Comparison of ENCODE assay signal across 8 cellular contexts in the genomic region with DNA sequence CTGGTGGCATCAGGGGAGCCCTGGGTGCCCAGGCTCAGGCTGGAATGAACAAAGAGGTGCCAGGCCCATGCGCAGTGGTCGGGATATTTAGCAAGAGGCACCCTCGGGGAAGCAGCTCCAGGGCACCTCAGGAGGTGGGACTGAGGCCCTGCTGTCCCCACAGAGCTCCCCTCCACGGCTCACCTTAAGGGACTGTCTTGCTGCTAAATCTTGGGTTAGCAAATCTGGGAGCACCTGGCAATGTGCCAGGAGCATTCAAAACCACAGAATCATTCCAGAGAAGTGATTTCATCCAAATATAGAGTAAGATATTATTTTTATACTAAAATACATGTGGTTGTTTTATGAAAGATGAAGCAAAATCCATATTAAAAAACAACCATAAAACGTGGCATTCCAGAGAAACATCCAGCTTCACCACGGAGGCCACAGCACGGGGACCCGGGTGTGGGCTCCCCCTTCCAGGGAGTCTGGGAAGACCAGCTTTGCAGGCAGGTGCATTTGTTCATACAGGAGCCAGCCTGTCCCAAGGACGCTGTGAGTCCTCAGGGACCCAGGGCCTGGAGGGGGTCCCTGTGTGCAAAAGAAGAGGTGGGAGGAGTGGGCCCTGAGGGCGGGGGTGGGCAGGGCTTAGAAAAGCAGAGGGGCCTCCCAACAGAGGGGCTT. TPM values are rescaled to one million over a fixed set of nuclear protein-coding genes. Genes with fewer than 3 reads are reported as not detected.
A peak's percentile ranks its signal among the peaks of the same experiment; 100 is the strongest.
DNase-seq lines count a peak whose midpoint lies in the region; ATAC-seq, FAIRE-seq and TF ChIP-seq lines count a peak whose summit lies in the region.

No MANE protein-coding gene starts in this region.

- H3K27ac Mint-ChIP-seq in Calu3 (ENCODE audit: unreplicated experiment): peak overlapping the region; percentile 79
- H3K27ac Mint-ChIP-seq in stimulated activated naive CD8-positive, alpha-beta T cell treated with anti-CD3 and anti-CD28 coated beads, Interleukin-15, amount 100 ng/mL, for 72 hours: no peak overlapping the region

- no peaks in the 10 kb centered on the region for H3K9me3 Mint-ChIP-seq in Calu3 (ENCODE audit: low read depth, unreplicated experiment)
- H3K9me3 Mint-ChIP-seq in stimulated activated naive CD8-positive, alpha-beta T cell treated with anti-CD3 and anti-CD28 coated beads, Interleukin-15, amount 100 ng/mL, for 72 hours: no peaks in the 10 kb centered on the region

- DNase-seq in Calu3: peak; percentile 71
- DNase-seq in RWPE2 (ENCODE audit: low spot score): no peak
- DNase-seq in fibroblast of pulmonary artery (ENCODE audit: low read depth): peak; percentile 73
- DNase-seq in pancreas: peak in 2 of 6 donors; percentile 38 to 58
- DNase-seq in GM13977 (ENCODE audit: low spot score): no peak
- DNase-seq in small intestine: no peak
- no peak for DNase-seq in KG1 (lab: John Stamatoyannopoulos, UW)
- no peak for DNase-seq in stimulated activated naive CD8-positive, alpha-beta T cell treated with anti-CD3 and anti-CD28 coated beads, Interleukin-15, amount 100 ng/mL, for 72 hours

- H3K27me3 ChIP-seq in RWPE2 (ENCODE audit: insufficient read depth, poor library complexity, severe bottlenecking): no peaks in the 10 kb centered on the region
- no peaks in the 10 kb centered on the region for H3K27me3 ChIP-seq in pancreas
- no peaks in the 10 kb centered on the region for H3K27me3 ChIP-seq in small intestine (ENCODE audit: control insufficient read depth in 2 of 2, insufficient read depth in 2 of 2, low read length in 2 of 2)

- peaks cover 30% of the 10 kb centered on the region for H3K36me3 Mint-ChIP-seq in Calu3 (ENCODE audit: insufficient read depth, unreplicated experiment)

- CTCF ChIA-PET in Calu3 (lab: Charles Lee): interaction anchor here (0.6 to 3.4 kb wide), 26 partner anchors 9 to 645 kb away, joined by 3 to 50 read pairs (median 4); a partner anchor contains a TSS

- no peaks in the 10 kb centered on the region for H3K9me3 ChIP-seq in RWPE2 (ENCODE audit: severe bottlenecking)
- no peaks in the 10 kb centered on the region for H3K9me3 ChIP-seq in pancreas
- no peaks in the 10 kb centered on the region for H3K9me3 ChIP-seq in small intestine (ENCODE audit: control insufficient read depth, low read depth)

- no peaks in the 10 kb centered on the region for H3K27me3 Mint-ChIP-seq in Calu3 (ENCODE audit: unreplicated experiment)
- no peaks in the 10 kb centered on the region for H3K27me3 Mint-ChIP-seq in stimulated activated naive CD8-positive, alpha-beta T cell treated with anti-CD3 and anti-CD28 coated beads, Interleukin-15, amount 100 ng/mL, for 72 hours

- no peak for FAIRE-seq in pancreas (lab: Jason Lieb, UNC)
- no peak for FAIRE-seq in small intestine (lab: Jason Lieb, UNC)

- no peak for TF ChIP-seq CTCF in Calu3 (IDR thresholded peaks at IDR 0.05; ENCODE audit: unreplicated experiment)
- TF ChIP-seq CTCF in RWPE2 (IDR thresholded peaks at IDR 0.05; ENCODE audit: poor library complexity, severe bottlenecking): no peak
- no peak for TF ChIP-seq CTCF in fibroblast of pulmonary artery (IDR thresholded peaks at IDR 0.05; ENCODE audit: low read length, missing control alignments)
- no peak for TF ChIP-seq CTCF in pancreas (IDR thresholded peaks at IDR 0.05)
- no peak for TF ChIP-seq CTCF in GM13977 (IDR thresholded peaks at IDR 0.05; ENCODE audit: extremely low read depth, insufficient read depth, missing control alignments)

- intact Hi-C loops in Calu3 (cut with micrococcal nuclease; ENCODE audit: unreplicated experiment): loop anchor here (1.0 to 5.0 kb wide), 7 partner anchors 20 to 238 kb away; no protein-coding TSS in a partner anchor
- intact Hi-C loops in pancreas (cut with DNase I): no loop called here

- peak overlapping the region; percentile 38 for H3K27ac ChIP-seq in RWPE2 (ENCODE audit: poor library complexity, severe bottlenecking)
- peak overlapping the region; percentile 57 to 85 (median 74) for H3K27ac ChIP-seq in pancreas
- peak overlapping the region in 1 of 2 donors; percentile 69 for H3K27ac ChIP-seq in small intestine (ENCODE audit: low read depth in 1 of 2, low read length in 1 of 2)

- peaks cover 29% of the 10 kb centered on the region for H3K4me1 Mint-ChIP-seq in Calu3 (ENCODE audit: low read depth, unreplicated experiment)
- H3K4me1 Mint-ChIP-seq in stimulated activated naive CD8-positive, alpha-beta T cell treated with anti-CD3 and anti-CD28 coated beads, Interleukin-15, amount 100 ng/mL, for 72 hours: peaks cover 15% of the 10 kb centered on the region

- in situ Hi-C loops in GM13977 (cut with MboI; ENCODE audit: low pct_unique_long_range_greater_than_20kb, low sequenced_read_pairs, unreplicated experiment): loop anchor here (10.0 to 25.0 kb wide), 2 partner anchors 100 to 497 kb away; no protein-coding TSS in a partner anchor

- ATAC-seq in RWPE2 (ENCODE audit: low read depth) (peak; percentile 40), pancreas (peak in 3 of 4 donors; percentile 5 to 18 (median 17))
- no peak for ATAC-seq in stimulated activated naive CD8-positive, alpha-beta T cell treated with anti-CD3 and anti-CD28 coated beads, Interleukin-15, amount 100 ng/mL, for 72 hours

- H3K36me3 ChIP-seq in RWPE2 (ENCODE audit: low read depth) (no peaks in the 10 kb centered on the region), pancreas (peaks cover 0 to 6% (median 0%) of the 10 kb centered on the region in 3 donors), small intestine (ENCODE audit: control insufficient read depth in 2 of 2, insufficient read depth in 2 of 2, low read length in 2 of 2) (peaks cover 6 to 7% of the 10 kb centered on the region in 2 donors)

- H3K4me3 ChIP-seq in RWPE2 (ENCODE audit: severe bottlenecking) (no peak overlapping the region), fibroblast of pulmonary artery (replicated peaks; ENCODE audit: low read depth, low read length) (no peak overlapping the region), pancreas (no peak overlapping the region), small intestine (ENCODE audit: low read depth in 1 of 2, low read length in 2 of 2) (no peak overlapping the region)

- peak overlapping the region; percentile 29 for H3K4me3 Mint-ChIP-seq in Calu3 (ENCODE audit: low read depth, unreplicated experiment)
- H3K4me3 Mint-ChIP-seq in stimulated activated naive CD8-positive, alpha-beta T cell treated with anti-CD3 and anti-CD28 coated beads, Interleukin-15, amount 100 ng/mL, for 72 hours: no peak overlapping the region

- BruUV-seq in Calu3 (replicated peaks; lab: Mats Ljungman, UMichigan): no TSS peak

- WGBS in pancreas, 2 donors: 60 to 68% methylated on average over 10 of the region's 10 CpGs
- WGBS in small intestine, 3 donors: 61 to 69% (median 69%) methylated on average over 10 of the region's 10 CpGs

- H3K4me1 ChIP-seq in RWPE2 (ENCODE audit: insufficient read depth, poor library complexity, severe bottlenecking): peaks cover 25% of the 10 kb centered on the region
- H3K4me1 ChIP-seq in pancreas: peaks cover 0 to 16% (median 0%) of the 10 kb centered on the region in 3 donors
- H3K4me1 ChIP-seq in small intestine (ENCODE audit: control insufficient read depth in 2 of 2, insufficient read depth in 1 of 2, low read depth in 1 of 2, low read length in 1 of 2): peaks cover 0 to 5% of the 10 kb centered on the region in 2 donors

RNA-seq across cellular contexts. Expression of a gene that starts 16.3 kb away (rescaled TPM):
- total RNA-seq in Calu3 (2022) (26.4 and 28.5 TPM in 2 replicates), pancreas (10 to 100 TPM in 5 of 6 donors, 1 to 10 TPM in 1; 9.5 to 16.8 (median 10.3) TPM)
- polyA plus RNA-seq in pancreas (10 to 100 TPM; 11.1 to 15.5 TPM), small intestine (10 to 100 TPM; 18.5 to 23.5 (median 23.2) TPM)

RNA-seq across cellular contexts. Expression of a gene that starts 32.4 kb away (rescaled TPM):
- total RNA-seq in Calu3 (2022): not detected in 2 replicates
- total RNA-seq in pancreas: under 1 TPM; 0.16 to 0.98 (median 0.73) TPM
- polyA plus RNA-seq in pancreas: under 1 TPM; 0.19 to 0.89 TPM
- under 1 TPM in 1 of 3 donors, not detected in 2; 0.16 TPM for polyA plus RNA-seq in small intestine

Comparison
In these comparisons a context has a peak if more than half of its experiments do, and no peak if none do; other contexts are left out.
1. DNase-seq: peak in Calu3 (single experiment) and fibroblast of pulmonary artery (single experiment); none in RWPE2 (single experiment), GM13977 (single experiment), small intestine (single experiment), KG1 (single experiment) and stimulated activated naive CD8-positive, alpha-beta T cell treated with anti-CD3 and anti-CD28 coated beads, Interleukin-15, amount 100 ng/mL, for 72 hours (0 of 2).